Comparison of ENCODE assay signal across 1 cellular context in the genomic region with DNA sequence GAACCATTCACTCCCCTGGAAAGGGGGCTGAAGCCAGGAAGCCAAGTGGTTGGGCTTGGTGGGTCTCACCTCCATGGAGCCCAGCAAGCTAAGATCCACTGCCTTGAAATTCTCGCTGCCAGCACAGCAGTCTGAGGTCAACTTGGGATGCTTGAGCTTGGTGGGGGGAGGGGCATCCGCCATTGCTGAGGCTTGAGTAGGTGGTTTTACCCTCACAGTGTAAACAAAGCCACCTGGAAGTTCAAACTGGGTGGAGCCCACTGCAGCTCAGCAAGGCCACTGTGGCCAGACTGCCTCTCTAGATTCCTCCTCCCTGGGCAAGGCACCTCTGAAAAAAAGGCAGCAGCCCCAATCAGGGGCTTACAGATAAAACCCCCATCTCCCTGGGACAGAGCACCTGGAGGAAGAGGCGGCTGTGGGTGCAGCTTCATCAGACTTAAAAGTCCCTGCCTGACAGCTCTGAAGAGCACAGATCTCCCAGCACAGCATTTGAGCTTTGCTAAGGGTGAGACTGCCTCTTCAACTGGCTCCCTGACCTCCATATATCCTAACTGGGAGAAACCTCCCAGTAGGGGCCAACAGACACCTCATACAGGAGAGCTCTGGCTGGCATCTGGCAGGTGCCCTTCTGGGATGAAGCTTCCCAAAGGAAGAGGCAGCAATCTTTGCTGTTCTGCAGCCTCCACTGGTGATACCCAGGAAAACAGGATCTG.
TF ChIP-seq lines count a peak whose summit lies in the region.

No MANE protein-coding gene starts in this region.

TF ChIP-seq in H1, 55 proteins besides CTCF, POLR2A, EP300 and RAD21:
- TF ChIP-seq YY1 (IDR thresholded peaks at IDR 0.05; ENCODE audit: low read depth, low read length) = peak; percentile 75; the same call in 1 of the 2 replicates
